10 cellular contexts compared by ENCODE assay signal in the genomic region with DNA sequence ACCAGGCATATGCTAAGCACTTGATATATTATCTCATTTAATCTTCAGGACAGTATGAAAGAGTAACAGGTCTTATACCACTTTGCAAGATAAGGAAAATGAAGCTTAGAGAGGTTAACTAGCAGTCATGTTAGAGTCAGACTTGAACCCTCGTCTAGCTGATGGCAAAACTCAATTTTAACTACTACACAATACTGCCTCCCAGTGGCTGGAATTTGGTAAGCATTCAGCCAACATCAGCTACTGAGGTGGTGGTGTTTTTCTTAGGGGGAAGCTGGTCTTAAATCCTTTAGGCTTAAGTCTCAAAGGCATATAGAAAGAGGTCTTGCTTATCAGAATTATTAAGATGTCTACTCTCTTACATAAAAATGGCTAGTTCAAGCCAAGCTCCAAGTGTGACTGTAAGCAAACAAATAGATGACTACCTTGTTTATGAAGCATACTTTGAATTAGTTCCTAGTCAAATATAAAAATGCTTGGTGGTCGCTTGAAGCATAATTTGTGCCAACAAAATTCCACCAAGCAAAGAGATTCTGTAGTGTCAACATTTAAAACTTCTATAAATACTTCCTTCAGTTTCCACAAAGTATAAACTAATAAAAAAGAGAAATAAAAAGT.
DNase-seq lines count a peak whose midpoint lies in the region; ATAC-seq, FAIRE-seq and TF ChIP-seq lines count a peak whose summit lies in the region.
"Had no signal": no experiment of that assay in that cellular context is flagged by ENCODE, and none has a peak within 500 bp of the region (broad histone marks: within the 10 kb centered on the region; RNA-seq: fewer than 3 reads in every experiment).

No MANE protein-coding gene starts in this region.

- dilution Hi-C loops in mammary epithelial cell (cut with HindIII; ENCODE audit: low sequenced_read_pairs), result no loop called here

- no peaks in the 10 kb centered on the region for H3K36me3 Mint-ChIP-seq in T-cell
- H3K36me3 Mint-ChIP-seq in activated T-cell treated with anti-CD3 and anti-CD28 coated beads, Interleukin-2, amount 50 U/mL, for 24 hours (ENCODE audit: low read depth), result no peaks in the 10 kb centered on the region
- H3K36me3 Mint-ChIP-seq: activated naive CD8-positive, alpha-beta T cell treated with anti-CD3 and anti-CD28 coated beads, Interleukin-2, amount 10 ng/mL, durations not matched to agents 7 days and 5 days had no signal

- H3K27me3 ChIP-seq in mammary epithelial cell (ENCODE audit: insufficient read depth, low read length) (peaks cover 3% of the 10 kb centered on the region), HepG2 (ENCODE audit: control insufficient read depth in 1 of 2, insufficient read depth in 2 of 2, low read length in 2 of 2) (no peaks in the 10 kb centered on the region)
- H3K27me3 ChIP-seq: BLaER1 treated with 17β-estradiol and CSF1 and Interleukin-3, amounts not matched to agents 10 nM and 100 nM had no signal

- intact Hi-C loops in mammary epithelial cell (cut with micrococcal nuclease), result loop anchor here (1.0 to 5.0 kb wide), 6 partner anchors 369 to 894 kb away; no protein-coding TSS in a partner anchor
- intact Hi-C loops in HepG2 (cut with micrococcal nuclease; ENCODE audit: unreplicated experiment), result loop anchor here (1.0 to 5.0 kb wide), 5 partner anchors 184 to 872 kb away; no protein-coding TSS in a partner anchor

- H3K36me3 ChIP-seq in HEK293 (ENCODE audit: control insufficient read depth in 2 of 2, insufficient read depth in 1 of 2, low read length in 2 of 2), result no peaks in the 10 kb centered on the region
- no peaks in the 10 kb centered on the region for H3K36me3 ChIP-seq in mammary epithelial cell (ENCODE audit: insufficient read depth, low read length)
- H3K36me3 ChIP-seq in HepG2 (replicated peaks in 1 of 2; ENCODE audit: control insufficient read depth in 1 of 2, insufficient read depth in 2 of 2, low read length in 2 of 2), result no peaks in the 10 kb centered on the region
- H3K36me3 ChIP-seq: BLaER1 treated with 17β-estradiol and CSF1 and Interleukin-3, amounts not matched to agents 10 nM and 100 nM had no signal

- H3K79me2 ChIP-seq in mammary epithelial cell (ENCODE audit: insufficient read depth, low read length), result no peaks in the 10 kb centered on the region
- H3K79me2 ChIP-seq in HepG2 (ENCODE audit: insufficient read depth, low read length), result no peaks in the 10 kb centered on the region

- TF ChIP-seq RAD21 in HepG2 (CRISPR knock-in tag; IDR thresholded peaks at IDR 0.05), result peak; percentile 74

- in situ Hi-C loops in mammary epithelial cell (cut with MboI; ENCODE audit: low sequenced_read_pairs in 2 of 2), result loop anchor here in 1 of 2 donors (25.0 kb wide), 2 partner anchors 599 to 724 kb away; no protein-coding TSS in a partner anchor
- in situ Hi-C loops in HepG2 (cut with HindIII; ENCODE audit: extremely low pct_ligation_motif_present, low pct_unique_long_range_greater_than_20kb), result loop anchor here (5.0 to 10.0 kb wide), 2 partner anchors 714 to 866 kb away; no protein-coding TSS in a partner anchor

- H3K9ac ChIP-seq in mammary epithelial cell (ENCODE audit: insufficient read depth, low read length) (no peak overlapping the region), HepG2 (ENCODE audit: insufficient read depth, low read depth, low read length) (no peak overlapping the region)
- H3K9ac ChIP-seq: BLaER1 treated with 17β-estradiol and CSF1 and Interleukin-3, amounts not matched to agents 10 nM and 100 nM had no signal

- DNase-seq in NCI-H2081 (lab: John Stamatoyannopoulos, UW) (peak; percentile 28 to 54), NCI-H2081 treated with DMSO at 0.1 percent for 48 hours (lab: John Stamatoyannopoulos, UW) (no peak), NCI-H1930 (lab: John Stamatoyannopoulos, UW) (peak; percentile 4 to 13), mammary epithelial cell (peak; percentile 28), HepG2 (ENCODE audit: low spot score) (peak; percentile 53), T-cell (no peak)
- DNase-seq in activated T-cell treated with anti-CD3 and anti-CD28 coated beads, Interleukin-2, amount 50 U/mL, for 24 hours, result no peak
- DNase-seq: activated naive CD8-positive, alpha-beta T cell treated with anti-CD3 and anti-CD28 coated beads, Interleukin-2, amount 10 ng/mL, durations not matched to agents 7 days and 5 days had no signal

- no peak overlapping the region for H3K4me3 Mint-ChIP-seq in T-cell
- H3K4me3 Mint-ChIP-seq in activated T-cell treated with anti-CD3 and anti-CD28 coated beads, Interleukin-2, amount 50 U/mL, for 24 hours, result no peak overlapping the region
- H3K4me3 Mint-ChIP-seq: activated naive CD8-positive, alpha-beta T cell treated with anti-CD3 and anti-CD28 coated beads, Interleukin-2, amount 10 ng/mL, durations not matched to agents 7 days and 5 days had no signal

- CTCF ChIA-PET in HEK293 (lab: Yijun Ruan, JAX), result interaction anchor here (0.5 to 2.2 kb wide), 21 partner anchors 8 to 893 kb away, joined by 3 to 16 read pairs (median 4); no protein-coding TSS in a partner anchor
- CTCF ChIA-PET in mammary epithelial cell (lab: Charles Lee; ENCODE audit: low non-redundant PET), result interaction anchor here (0.6 to 0.8 kb wide), 2 partner anchors 370 to 715 kb away, joined by 4 to 6 read pairs; no protein-coding TSS in a partner anchor
- CTCF ChIA-PET in HepG2 (lab: Yijun Ruan, JAX; ENCODE audit: low intra/inter-chr PET ratio, low total read pairs), result interaction anchor here (0.8 to 2.5 kb wide), 4 partner anchors 468 to 870 kb away, joined by 4 to 11 read pairs (median 6); no protein-coding TSS in a partner anchor
- CTCF ChIA-PET in T-cell (lab: Charles Lee), result no interaction called here

- H2AFZ ChIP-seq in mammary epithelial cell (ENCODE audit: low read depth, low read length) (no peak overlapping the region), HepG2 (ENCODE audit: low read length) (no peak overlapping the region)

- H3K4me2 ChIP-seq in mammary epithelial cell (ENCODE audit: insufficient read depth, low read depth, low read length), result no peak overlapping the region
- H3K4me2 ChIP-seq in HepG2 (ENCODE audit: low read depth, low read length), result no peak overlapping the region
- H3K4me2 ChIP-seq: BLaER1 treated with 17β-estradiol and CSF1 and Interleukin-3, amounts not matched to agents 10 nM and 100 nM had no signal

- no peak for TF ChIP-seq POLR2A in HepG2 (IDR thresholded peaks at IDR 0.05; ENCODE audit: insufficient read depth in 1 of 2, low read depth in 2 of 2, low read length in 2 of 2)

- H3K9me3 Mint-ChIP-seq in T-cell, result peaks cover 0 to 7% (median 4%) of the 10 kb centered on the region in 3 donors
- peaks cover 2% of the 10 kb centered on the region for H3K9me3 Mint-ChIP-seq in activated T-cell treated with anti-CD3 and anti-CD28 coated beads, Interleukin-2, amount 50 U/mL, for 24 hours
- H3K9me3 Mint-ChIP-seq: activated naive CD8-positive, alpha-beta T cell treated with anti-CD3 and anti-CD28 coated beads, Interleukin-2, amount 10 ng/mL, durations not matched to agents 7 days and 5 days had no signal

- TF ChIP-seq EP300 in HepG2 (IDR thresholded peaks at IDR 0.05; ENCODE audit: low read depth in 2 of 2, low read length in 2 of 2) (no peak), HepG2 (CRISPR knock-in tag; IDR thresholded peaks at IDR 0.05; ENCODE audit: borderline replicate concordance) (no peak)

- WGBS in mammary epithelial cell (ENCODE audit: low coverage, missing lambda C conversion rate), result 14% methylated on average over 2 of the region's 2 CpGs
- WGBS in HepG2 (ENCODE audit: low lambda C conversion rate), result 0% methylated on average over 2 of the region's 2 CpGs

- FAIRE-seq in HepG2 (lab: Jason Lieb, UNC), result peak; percentile 68

- H3K4me3 ChIP-seq in HEK293 (ENCODE audit: low read depth, low read length) (no peak overlapping the region), mammary epithelial cell (replicated peaks in 1 of 3; ENCODE audit: insufficient read depth in 1 of 3, low read depth in 2 of 3, low read length in 3 of 3) (no peak overlapping the region), HepG2 (replicated peaks in 1 of 3; ENCODE audit: insufficient read depth in 1 of 3, low read depth in 2 of 3, low read length in 3 of 3) (no peak overlapping the region)
- H3K4me3 ChIP-seq: BLaER1 treated with 17β-estradiol and CSF1 and Interleukin-3, amounts not matched to agents 10 nM and 100 nM had no signal

- POLR2A ChIA-PET in HEK293 (lab: Yijun Ruan, JAX) (no interaction called here), HepG2 (lab: Yijun Ruan, JAX) (no interaction called here), T-cell (lab: Charles Lee) (interaction anchor here in 1 of 2 donors (0.7 kb wide), 1 partner anchor 116 kb away, joined by 3 read pairs; no protein-coding TSS in a partner anchor)

- H3K9me3 ChIP-seq in HEK293 (ENCODE audit: control insufficient read depth, insufficient read depth, low read depth, low read length), result no peaks in the 10 kb centered on the region
- no peaks in the 10 kb centered on the region for H3K9me3 ChIP-seq in mammary epithelial cell (replicated peaks; ENCODE audit: insufficient read depth, low read length)
- H3K9me3 ChIP-seq in HepG2 (ENCODE audit: low read length), result no peaks in the 10 kb centered on the region
- H3K9me3 ChIP-seq: BLaER1 treated with 17β-estradiol and CSF1 and Interleukin-3, amounts not matched to agents 10 nM and 100 nM had no signal

- H3K27ac Mint-ChIP-seq in T-cell, result no peak overlapping the region
- no peak overlapping the region for H3K27ac Mint-ChIP-seq in activated T-cell treated with anti-CD3 and anti-CD28 coated beads, Interleukin-2, amount 50 U/mL, for 24 hours
- H3K27ac Mint-ChIP-seq: activated naive CD8-positive, alpha-beta T cell treated with anti-CD3 and anti-CD28 coated beads, Interleukin-2, amount 10 ng/mL, durations not matched to agents 7 days and 5 days had no signal

- no peaks in the 10 kb centered on the region for H3K4me1 Mint-ChIP-seq in T-cell
- H3K4me1 Mint-ChIP-seq in activated T-cell treated with anti-CD3 and anti-CD28 coated beads, Interleukin-2, amount 50 U/mL, for 24 hours (ENCODE audit: low read depth), result no peaks in the 10 kb centered on the region
- H3K4me1 Mint-ChIP-seq: activated naive CD8-positive, alpha-beta T cell treated with anti-CD3 and anti-CD28 coated beads, Interleukin-2, amount 10 ng/mL, durations not matched to agents 7 days and 5 days had no signal

- peak; percentile 78 for ATAC-seq in HepG2
- no peak for ATAC-seq in T-cell (replicated peaks in 1 of 4)

- BruUV-seq in mammary epithelial cell (replicated peaks; lab: Mats Ljungman, UMichigan) (no TSS peak), HepG2 (replicated peaks; lab: Mats Ljungman, UMichigan) (no TSS peak)

- peak; percentile 54 for TF ChIP-seq CTCF in HEK293 (tag by site-specific recombination; IDR thresholded peaks at IDR 0.05)
- TF ChIP-seq CTCF in mammary epithelial cell (conservative IDR thresholded peaks at IDR 0.05 in 1 of 2, IDR thresholded peaks at IDR 0.05 in 1 of 2; ENCODE audit: extremely low read depth in 1 of 2, insufficient read depth in 1 of 2, low read depth in 1 of 2, low read length in 2 of 2), result peak; percentile 81 to 88
- peak; percentile 82 for TF ChIP-seq CTCF in HepG2 (CRISPR knock-in tag; IDR thresholded peaks at IDR 0.05)

- no peaks in the 10 kb centered on the region for H4K20me1 ChIP-seq in mammary epithelial cell (ENCODE audit: insufficient read depth, low read length)
- no peaks in the 10 kb centered on the region for H4K20me1 ChIP-seq in HepG2 (ENCODE audit: insufficient read depth, low read length)
- H4K20me1 ChIP-seq: BLaER1 treated with 17β-estradiol and CSF1 and Interleukin-3, amounts not matched to agents 10 nM and 100 nM had no signal

- H3K27ac ChIP-seq in HEK293 (ENCODE audit: extremely low read depth, low read depth, low read length) (no peak overlapping the region), mammary epithelial cell (ENCODE audit: insufficient read depth, low read depth, low read length) (no peak overlapping the region), HepG2 (ENCODE audit: extremely low read length, insufficient read depth, low read length) (no peak overlapping the region)
- H3K27ac ChIP-seq: BLaER1 treated with 17β-estradiol and CSF1 and Interleukin-3, amounts not matched to agents 10 nM and 100 nM had no signal

- H3K4me1 ChIP-seq in HEK293 (ENCODE audit: control insufficient read depth, insufficient read depth, low read length), result peaks cover 6% of the 10 kb centered on the region
- H3K4me1 ChIP-seq in mammary epithelial cell (ENCODE audit: insufficient read depth, low read length), result no peaks in the 10 kb centered on the region
- no peaks in the 10 kb centered on the region for H3K4me1 ChIP-seq in HepG2 (ENCODE audit: insufficient read depth, low read length)
- H3K4me1 ChIP-seq: BLaER1 treated with 17β-estradiol and CSF1 and Interleukin-3, amounts not matched to agents 10 nM and 100 nM had no signal

- H3K27me3 Mint-ChIP-seq in T-cell, result no peaks in the 10 kb centered on the region
- no peaks in the 10 kb centered on the region for H3K27me3 Mint-ChIP-seq in activated T-cell treated with anti-CD3 and anti-CD28 coated beads, Interleukin-2, amount 50 U/mL, for 24 hours
- H3K27me3 Mint-ChIP-seq: activated naive CD8-positive, alpha-beta T cell treated with anti-CD3 and anti-CD28 coated beads, Interleukin-2, amount 10 ng/mL, durations not matched to agents 7 days and 5 days had no signal

Comparison
In these comparisons a context has a peak if more than half of its experiments do, and no peak if none do; other contexts are left out.
1. DNase-seq: peak in NCI-H2081 (2 of 2), NCI-H1930 (2 of 2), mammary epithelial cell (single experiment) and HepG2 (single experiment); none in NCI-H2081 treated with DMSO at 0.1 percent for 48 hours (single experiment), T-cell (0 of 34) and activated T-cell treated with anti-CD3 and anti-CD28 coated beads, Interleukin-2, amount 50 U/mL, for 24 hours (single experiment).
2. CTCF ChIA-PET loops: an anchor here in HEK293 (0.5 to 2.2 kb wide), mammary epithelial cell (0.6 to 0.8 kb wide) and HepG2 (0.8 to 2.5 kb wide); none called in T-cell.
3. Peak in every context shown above with its lines, with median percentiles within 50 percentile points of each other: CTCF ChIP-seq.